Comparison of ENCODE assay signal across 21 cellular contexts in the genomic region with DNA sequence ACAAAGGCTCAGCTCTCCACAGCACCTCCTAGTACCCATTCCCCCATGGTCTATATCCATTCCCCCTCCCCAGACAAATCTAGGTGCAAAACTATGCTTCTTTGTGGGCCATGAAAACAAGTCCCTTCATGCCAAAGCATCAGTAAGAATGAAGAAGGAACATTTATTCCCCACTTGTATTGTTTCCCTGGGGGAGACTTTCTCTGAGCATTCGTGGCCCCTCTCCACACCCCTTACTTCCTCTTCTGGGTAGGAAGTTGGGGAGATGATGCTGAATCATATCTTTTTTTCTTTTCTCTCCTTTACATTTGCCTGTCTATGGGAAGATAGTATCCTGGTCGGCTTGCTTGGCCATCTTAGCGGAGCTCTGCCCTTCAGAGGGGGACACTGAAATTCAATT.
DNase-seq lines count a peak whose midpoint lies in the region; ATAC-seq, FAIRE-seq and TF ChIP-seq lines count a peak whose summit lies in the region.
"Had no signal": no experiment of that assay in that cellular context is flagged by ENCODE, and none has a peak within 500 bp of the region (broad histone marks: within the 10 kb centered on the region; RNA-seq: fewer than 3 reads in every experiment).

No MANE protein-coding gene starts in this region.

- H3K27me3 ChIP-seq in GM12878 (replicated peaks in 1 of 2; ENCODE audit: control insufficient read depth in 2 of 2, insufficient read depth in 2 of 2, low read length in 1 of 2) = no peaks in the 10 kb centered on the region
- H3K27me3 ChIP-seq: BLaER1, SJSA1 had no signal

- DNase-seq in AML-193 (lab: John Stamatoyannopoulos, UW) = peak; percentile 15 to 41
- peak; percentile 61 for DNase-seq in HT1080 (ENCODE audit: low read depth)
- peak; percentile 38 for DNase-seq in NAMALWA (ENCODE audit: low spot score)
- no peak for DNase-seq in GM12878 (ENCODE audit: low read depth, low spot score)
- DNase-seq in NCI-H2029 (lab: John Stamatoyannopoulos, UW) = no peak
- no peak for DNase-seq in mesothelial cell of epicardium (ENCODE audit: low spot score in 2 of 2, unreplicated experiment in 2 of 2)
- DNase-seq in activated naive CD4-positive, alpha-beta T cell treated with anti-CD3 and anti-CD28 coated beads, Interleukin-2, amount 50 U/mL, for 16 hours = no peak
- DNase-seq: Calu3; CD4-positive, alpha-beta memory T cell; EL; NCI-H1417; NCI-H187; NCI-H226; NCI-H524 treated with DMSO at 0.1 percent for 48 hours had no signal

- no peaks in the 10 kb centered on the region for H3K79me2 ChIP-seq in GM12878 (ENCODE audit: control insufficient read depth, insufficient read depth, low read length)

- TF ChIP-seq POLR2A in GM12878 (IDR thresholded peaks at IDR 0.05; ENCODE audit: low read depth, low read length) = no peak

- ATAC-seq in GM12878 = no peak
- ATAC-seq in HG03108 (IDR thresholded peaks at IDR 0.05; ENCODE audit: unreplicated experiment) = no peak
- ATAC-seq: A549, Panc1 had no signal

- 63% methylated on average over 3 of the region's 3 CpGs for WGBS in GM12878 (ENCODE audit: insufficient coverage, insufficient replicate concordance, low lambda C conversion rate, missing lambda C conversion rate)

- FAIRE-seq in GM12878 (lab: Jason Lieb, UNC) = no peak
- FAIRE-seq: A549, GM18507 had no signal

- no peak overlapping the region for H3K27ac ChIP-seq in GM12878 (ENCODE audit: control insufficient read depth, insufficient read depth)
- H3K27ac ChIP-seq: A549, BLaER1, SJSA1 had no signal

- H3K9ac ChIP-seq in GM12878 (ENCODE audit: control insufficient read depth, insufficient read depth, low read length) = no peak overlapping the region
- H3K9ac ChIP-seq: BLaER1 had no signal

- no TSS peak for BruUV-seq in GM12878 (replicated peaks; lab: Mats Ljungman, UMichigan)

- peaks cover 13% of the 10 kb centered on the region for H3K9me3 Mint-ChIP-seq in mesothelial cell of epicardium

- H3K4me2 ChIP-seq in GM12878 (ENCODE audit: control insufficient read depth, insufficient read depth) = no peak overlapping the region; the same call in 1 of the 2 replicates
- H3K4me2 ChIP-seq: A549, BLaER1 had no signal

- POLR2A ChIA-PET in GM12878 (lab: Charles Lee) = no interaction called here

- intact Hi-C loops in GM12878 (cut with micrococcal nuclease; ENCODE audit: unreplicated experiment) = no loop called here

- no peak overlapping the region for H3K4me3 ChIP-seq in GM12878
- H3K4me3 ChIP-seq: A549, BLaER1, SJSA1 had no signal

- peaks cover 35% of the 10 kb centered on the region for H3K27me3 Mint-ChIP-seq in mesothelial cell of epicardium (ENCODE audit: low read depth)

- TF ChIP-seq CTCF in GM12878 (IDR thresholded peaks at IDR 0.05 in 2 of 3, conservative IDR thresholded peaks at IDR 0.05 in 1 of 3; ENCODE audit: control insufficient read depth in 2 of 3, extremely low read depth in 1 of 3, insufficient read depth in 1 of 3, low read depth in 3 of 3, low read length in 3 of 3) (no peak), mesothelial cell of epicardium (IDR thresholded peaks at IDR 0.05; ENCODE audit: unreplicated experiment) (no peak)

- no peaks in the 10 kb centered on the region for H4K20me1 ChIP-seq in GM12878 (ENCODE audit: control insufficient read depth, insufficient read depth)
- H4K20me1 ChIP-seq: BLaER1 had no signal

- TF ChIP-seq RAD21 in GM12878 (IDR thresholded peaks at IDR 0.05; ENCODE audit: insufficient read depth, low read depth, low read length) = no peak

- H3K4me3 Mint-ChIP-seq in mesothelial cell of epicardium = no peak overlapping the region
- H3K4me3 Mint-ChIP-seq: CD4-positive, alpha-beta memory T cell; T-helper 2 cell treated with Interferon-gamma antibody and Interleukin-4, amounts not matched to agents 5 μg/mL and 100 μg/mL, for 36 hours had no signal

- RAD21 ChIA-PET in GM12878 (lab: Charles Lee; ENCODE audit: unreplicated experiment) = no interaction called here

- peaks cover 7% of the 10 kb centered on the region; the same call in 1 of the 2 replicates for H3K4me1 ChIP-seq in GM12878 (ENCODE audit: control insufficient read depth, insufficient read depth, low read length)
- H3K4me1 ChIP-seq: A549, BLaER1, SJSA1 had no signal

- no peaks in the 10 kb centered on the region; the same call in 2 of the 3 replicates for H3K9me3 ChIP-seq in GM12878 (replicated peaks; ENCODE audit: control insufficient read depth, insufficient read depth, low read length)
- H3K9me3 ChIP-seq: SJSA1 had no signal

- no peak overlapping the region for H3K27ac Mint-ChIP-seq in mesothelial cell of epicardium
- H3K27ac Mint-ChIP-seq: CD4-positive, alpha-beta memory T cell; T-helper 2 cell treated with Interferon-gamma antibody and Interleukin-4, amounts not matched to agents 5 μg/mL and 100 μg/mL, for 36 hours had no signal

- CTCF ChIA-PET in GM12878 (lab: Yijun Ruan, JAX) = interaction anchor here (1.3 kb wide), 1 partner anchor 16 kb away, joined by 3 read pairs; no protein-coding TSS in a partner anchor

- TF ChIP-seq EP300 in GM12878 (IDR thresholded peaks at IDR 0.05; ENCODE audit: borderline replicate concordance in 1 of 2, control insufficient read depth in 1 of 2, low read depth in 2 of 2, low read length in 2 of 2) = no peak

- SMC1A ChIA-PET in GM12878 (lab: Charles Lee; ENCODE audit: uncharacterized antibody, unreplicated experiment) = interaction anchor here (0.7 kb wide), 1 partner anchor 10 kb away, joined by 3 read pairs; no protein-coding TSS in a partner anchor

- no peaks in the 10 kb centered on the region for H3K36me3 Mint-ChIP-seq in mesothelial cell of epicardium
- H3K36me3 Mint-ChIP-seq: CD4-positive, alpha-beta memory T cell had no signal

- peak overlapping the region; percentile 50 for H2AFZ ChIP-seq in GM12878 (ENCODE audit: control insufficient read depth, low read depth, low read length)

- H3K36me3 ChIP-seq in GM12878 (ENCODE audit: control insufficient read depth in 2 of 2, insufficient read depth in 2 of 2, low read length in 1 of 2) = no peaks in the 10 kb centered on the region
- H3K36me3 ChIP-seq: BLaER1, SJSA1 had no signal

- in situ Hi-C loops in GM12878 (cut with MboI) = no loop called here

- no peaks in the 10 kb centered on the region for H3K4me1 Mint-ChIP-seq in mesothelial cell of epicardium
- H3K4me1 Mint-ChIP-seq: CD4-positive, alpha-beta memory T cell had no signal

TF ChIP-seq in GM12878, 131 proteins besides CTCF, POLR2A, EP300 and RAD21 (continues in another document):
- TF ChIP-seq GABPA (IDR thresholded peaks at IDR 0.05; ENCODE audit: low read depth) = peak; percentile 83
- TF ChIP-seq, protein P1, sequence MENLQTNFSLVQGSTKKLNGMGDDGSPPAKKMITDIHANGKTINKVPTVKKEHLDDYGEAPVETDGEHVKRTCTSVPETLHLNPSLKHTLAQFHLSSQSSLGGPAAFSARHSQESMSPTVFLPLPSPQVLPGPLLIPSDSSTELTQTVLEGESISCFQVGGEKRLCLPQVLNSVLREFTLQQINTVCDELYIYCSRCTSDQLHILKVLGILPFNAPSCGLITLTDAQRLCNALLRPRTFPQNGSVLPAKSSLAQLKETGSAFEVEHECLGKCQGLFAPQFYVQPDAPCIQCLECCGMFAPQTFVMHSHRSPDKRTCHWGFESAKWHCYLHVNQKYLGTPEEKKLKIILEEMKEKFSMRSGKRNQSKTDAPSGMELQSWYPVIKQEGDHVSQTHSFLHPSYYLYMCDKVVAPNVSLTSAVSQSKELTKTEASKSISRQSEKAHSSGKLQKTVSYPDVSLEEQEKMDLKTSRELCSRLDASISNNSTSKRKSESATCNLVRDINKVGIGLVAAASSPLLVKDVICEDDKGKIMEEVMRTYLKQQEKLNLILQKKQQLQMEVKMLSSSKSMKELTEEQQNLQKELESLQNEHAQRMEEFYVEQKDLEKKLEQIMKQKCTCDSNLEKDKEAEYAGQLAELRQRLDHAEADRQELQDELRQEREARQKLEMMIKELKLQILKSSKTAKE (IDR thresholded peaks at IDR 0.05; ENCODE audit: low read depth, poor library complexity, severe bottlenecking) = no peak
- TF ChIP-seq CBX5 (IDR thresholded peaks at IDR 0.05; ENCODE audit: low read depth) = peak; percentile 47; the same call in 1 of the 2 replicates
- peak; percentile 79 for TF ChIP-seq ZBTB40 (IDR thresholded peaks at IDR 0.05; ENCODE audit: borderline replicate concordance)
- TF ChIP-seq KAT2A (conservative IDR thresholded peaks at IDR 0.05; ENCODE audit: control insufficient read depth, low read depth, low read length) = no peak
- no peak for TF ChIP-seq NRF1 (conservative IDR thresholded peaks at IDR 0.05; ENCODE audit: low read depth, low read length)
- no peak for TF ChIP-seq RBBP5 (conservative IDR thresholded peaks at IDR 0.05)
- TF ChIP-seq ZNF207 (IDR thresholded peaks at IDR 0.05; ENCODE audit: borderline replicate concordance) = no peak

Comparison
In these comparisons a context has a peak if more than half of its experiments do, and no peak if none do; other contexts are left out.
1. DNase-seq: peak in AML-193 (2 of 2), HT1080 (single experiment) and NAMALWA (single experiment); none in GM12878 (single experiment), NCI-H2029 (single experiment), mesothelial cell of epicardium (0 of 2) and activated naive CD4-positive, alpha-beta T cell treated with anti-CD3 and anti-CD28 coated beads, Interleukin-2, amount 50 U/mL, for 16 hours (single experiment).